Comparison of ENCODE assay signal across 19 cellular contexts in genomic region chr22:44107341-44107740, GRCh38.
DNase-seq lines count a peak whose midpoint lies in the region; ATAC-seq lines count a peak whose summit lies in the region.
"Had no signal": no experiment of that assay in that cellular context is flagged by ENCODE, and none has a peak within 500 bp of the region (broad histone marks: within the 10 kb centered on the region; RNA-seq: fewer than 3 reads in every experiment).

No MANE protein-coding gene starts in this region.

- H3K4me3 Mint-ChIP-seq in activated naive CD8-positive, alpha-beta T cell treated with anti-CD3 and anti-CD28 coated beads, Interleukin-2, amount 50 U/mL, for 24 hours, result no peak overlapping the region
- no peak overlapping the region for H3K4me3 Mint-ChIP-seq in activated naive CD8-positive, alpha-beta T cell treated with anti-CD3 and anti-CD28 coated beads for 36 hours
- H3K4me3 Mint-ChIP-seq in stimulated activated naive CD8-positive, alpha-beta T cell treated with anti-CD3 and anti-CD28 coated beads, Interleukin-15, amount 100 ng/mL, for 72 hours, result no peak overlapping the region
- H3K4me3 Mint-ChIP-seq: activated naive CD8-positive, alpha-beta T cell had no signal

- H3K27ac Mint-ChIP-seq in activated naive CD8-positive, alpha-beta T cell treated with anti-CD3 and anti-CD28 coated beads, Interleukin-2, amount 50 U/mL, for 24 hours, result no peak overlapping the region
- no peak overlapping the region for H3K27ac Mint-ChIP-seq in activated naive CD8-positive, alpha-beta T cell treated with anti-CD3 and anti-CD28 coated beads for 36 hours
- peak overlapping the region in 1 of 2 donors; percentile 22 for H3K27ac Mint-ChIP-seq in stimulated activated naive CD8-positive, alpha-beta T cell treated with anti-CD3 and anti-CD28 coated beads, Interleukin-15, amount 100 ng/mL, for 72 hours
- H3K27ac Mint-ChIP-seq: activated naive CD8-positive, alpha-beta T cell had no signal

- no peaks in the 10 kb centered on the region for H3K9me3 ChIP-seq in MG63
- H3K9me3 ChIP-seq: Caco-2, ovary had no signal

- ATAC-seq in activated naive CD8-positive, alpha-beta T cell treated with anti-CD3 and anti-CD28 coated beads, Interleukin-2, amount 50 U/mL, for 24 hours, result peak; percentile 61
- ATAC-seq in stimulated activated naive CD8-positive, alpha-beta T cell treated with anti-CD3 and anti-CD28 coated beads, Interleukin-15, amount 100 ng/mL, for 72 hours, result peak; percentile 65

- peaks cover 7% of the 10 kb centered on the region for H3K36me3 Mint-ChIP-seq in activated naive CD8-positive, alpha-beta T cell treated with anti-CD3 and anti-CD28 coated beads, Interleukin-2, amount 50 U/mL, for 24 hours (ENCODE audit: low read depth)
- peaks cover 8% of the 10 kb centered on the region for H3K36me3 Mint-ChIP-seq in activated naive CD8-positive, alpha-beta T cell treated with anti-CD3 and anti-CD28 coated beads for 36 hours
- H3K36me3 Mint-ChIP-seq: activated naive CD8-positive, alpha-beta T cell had no signal

- no peaks in the 10 kb centered on the region for H3K27me3 Mint-ChIP-seq in activated naive CD8-positive, alpha-beta T cell treated with anti-CD3 and anti-CD28 coated beads, Interleukin-2, amount 50 U/mL, for 24 hours
- no peaks in the 10 kb centered on the region for H3K27me3 Mint-ChIP-seq in activated naive CD8-positive, alpha-beta T cell treated with anti-CD3 and anti-CD28 coated beads for 36 hours
- H3K27me3 Mint-ChIP-seq in stimulated activated naive CD8-positive, alpha-beta T cell treated with anti-CD3 and anti-CD28 coated beads, Interleukin-15, amount 100 ng/mL, for 72 hours, result no peaks in the 10 kb centered on the region
- H3K27me3 Mint-ChIP-seq: activated naive CD8-positive, alpha-beta T cell had no signal

- no peak overlapping the region for H3K4me3 ChIP-seq in MG63
- H3K4me3 ChIP-seq: ovary had no signal

- H3K4me1 Mint-ChIP-seq in activated naive CD8-positive, alpha-beta T cell treated with anti-CD3 and anti-CD28 coated beads, Interleukin-2, amount 50 U/mL, for 24 hours, result no peaks in the 10 kb centered on the region
- H3K4me1 Mint-ChIP-seq in activated naive CD8-positive, alpha-beta T cell treated with anti-CD3 and anti-CD28 coated beads for 36 hours, result no peaks in the 10 kb centered on the region
- H3K4me1 Mint-ChIP-seq in stimulated activated naive CD8-positive, alpha-beta T cell treated with anti-CD3 and anti-CD28 coated beads, Interleukin-15, amount 100 ng/mL, for 72 hours, result peaks cover 7% of the 10 kb centered on the region

- no peaks in the 10 kb centered on the region for H3K9me3 Mint-ChIP-seq in activated naive CD8-positive, alpha-beta T cell treated with anti-CD3 and anti-CD28 coated beads, Interleukin-2, amount 50 U/mL, for 24 hours
- H3K9me3 Mint-ChIP-seq in activated naive CD8-positive, alpha-beta T cell treated with anti-CD3 and anti-CD28 coated beads for 36 hours, result no peaks in the 10 kb centered on the region
- H3K9me3 Mint-ChIP-seq in stimulated activated naive CD8-positive, alpha-beta T cell treated with anti-CD3 and anti-CD28 coated beads, Interleukin-15, amount 100 ng/mL, for 72 hours, result no peaks in the 10 kb centered on the region

- H3K27me3 ChIP-seq in MG63, result no peaks in the 10 kb centered on the region
- H3K27me3 ChIP-seq: ovary had no signal

- no peak for DNase-seq in activated naive CD8-positive, alpha-beta T cell treated with anti-CD3 and anti-CD28 coated beads, Interleukin-2, amount 50 U/mL, for 24 hours
- no peak for DNase-seq in activated naive CD8-positive, alpha-beta T cell treated with anti-CD3 and anti-CD28 coated beads for 36 hours
- peak; percentile 20 for DNase-seq in NCI-H82 treated with DMSO at 0.1 percent for 48 hours (lab: John Stamatoyannopoulos, UW; ENCODE audit: unreplicated experiment)
- DNase-seq in iPS DF 4.7 (ENCODE audit: extremely low read depth, low spot score), result peak; percentile 49
- DNase-seq in stimulated activated naive CD8-positive, alpha-beta T cell treated with anti-CD3 and anti-CD28 coated beads, Interleukin-15, amount 100 ng/mL, for 72 hours, result no peak
- no peak for DNase-seq in effector CD8-positive, alpha-beta T cell (lab: John Stamatoyannopoulos, UW)
- no peak for DNase-seq in glomerular visceral epithelial cell (ENCODE audit: extremely low spot score)
- DNase-seq in MG63, result no peak
- DNase-seq: AML-193, Caco-2, dermis blood vessel endothelial cell, foreskin melanocyte, IMR-90, MM.1S, NCI-H1694 treated with DMSO at 0.1 percent for 48 hours, NCI-H446, substantia nigra had no signal

- peaks cover 8% of the 10 kb centered on the region; the same call in 1 of the 2 replicates for H3K36me3 ChIP-seq in MG63
- H3K36me3 ChIP-seq: ovary had no signal

Comparison
In these comparisons a context has a peak if more than half of its experiments do, and no peak if none do; other contexts are left out.
1. DNase-seq: peak in NCI-H82 treated with DMSO at 0.1 percent for 48 hours (single experiment) and iPS DF 4.7 (single experiment); none in activated naive CD8-positive, alpha-beta T cell treated with anti-CD3 and anti-CD28 coated beads, Interleukin-2, amount 50 U/mL, for 24 hours (single experiment), activated naive CD8-positive, alpha-beta T cell treated with anti-CD3 and anti-CD28 coated beads for 36 hours (single experiment), stimulated activated naive CD8-positive, alpha-beta T cell treated with anti-CD3 and anti-CD28 coated beads, Interleukin-15, amount 100 ng/mL, for 72 hours (0 of 2), effector CD8-positive, alpha-beta T cell (single experiment), glomerular visceral epithelial cell (single experiment) and MG63 (single experiment).